ENCODE assay signal across 11 cellular contexts in the genomic region with DNA sequence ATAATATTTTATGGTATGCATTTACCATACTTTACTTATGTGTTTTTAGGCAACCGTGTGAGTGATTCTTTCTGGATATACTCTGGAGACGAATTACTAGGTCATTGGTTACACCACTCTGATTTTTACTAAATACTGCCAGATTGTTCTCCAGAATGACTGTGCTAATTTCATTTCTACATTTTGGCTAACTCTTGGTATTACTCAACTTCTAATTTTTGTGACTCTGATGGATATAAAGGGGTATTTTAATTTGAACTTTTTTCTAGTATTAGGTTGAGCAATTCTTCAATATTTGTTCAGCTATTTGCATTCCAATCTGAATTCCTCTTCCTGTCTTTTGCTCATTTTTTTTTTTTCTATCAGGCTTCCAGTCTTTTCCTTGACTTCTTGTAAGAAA.
DNase-seq lines count a peak whose midpoint lies in the region; ATAC-seq and TF ChIP-seq lines count a peak whose summit lies in the region.
"Had no signal": no experiment of that assay in that cellular context is flagged by ENCODE, and none has a peak within 500 bp of the region (broad histone marks: within the 10 kb centered on the region; RNA-seq: fewer than 3 reads in every experiment).

No MANE protein-coding gene starts in this region.

- no peak for TF ChIP-seq EP300 in gastroesophageal sphincter (IDR thresholded peaks at IDR 0.05)

- no peak overlapping the region for H3K4me3 Mint-ChIP-seq in activated CD8-positive, alpha-beta T cell treated with anti-CD3 and anti-CD28 coated beads for 36 hours
- no peak overlapping the region for H3K4me3 Mint-ChIP-seq in chondrocyte (ENCODE audit: unreplicated experiment)
- H3K4me3 Mint-ChIP-seq: neural progenitor cell had no signal

- H3K36me3 Mint-ChIP-seq in activated CD8-positive, alpha-beta T cell treated with anti-CD3 and anti-CD28 coated beads for 36 hours (ENCODE audit: low read depth), result no peaks in the 10 kb centered on the region
- H3K36me3 Mint-ChIP-seq in chondrocyte (ENCODE audit: low read depth), result no peaks in the 10 kb centered on the region
- H3K36me3 Mint-ChIP-seq: neural progenitor cell had no signal

- no peaks in the 10 kb centered on the region for H3K4me1 ChIP-seq in gastroesophageal sphincter
- no peaks in the 10 kb centered on the region for H3K4me1 ChIP-seq in osteoblast (ENCODE audit: insufficient read depth, low read length)
- H3K4me1 ChIP-seq: neural progenitor cell, SJSA1 had no signal

- CTCF ChIA-PET in activated CD8-positive, alpha-beta T cell treated with anti-CD3 and anti-CD28 coated beads for 36 hours (lab: Charles Lee), result no interaction called here

- H3K4me1 Mint-ChIP-seq in activated CD8-positive, alpha-beta T cell treated with anti-CD3 and anti-CD28 coated beads for 36 hours (ENCODE audit: low read depth), result no peaks in the 10 kb centered on the region
- peaks cover 8% of the 10 kb centered on the region for H3K4me1 Mint-ChIP-seq in chondrocyte (ENCODE audit: low read depth)
- H3K4me1 Mint-ChIP-seq: neural progenitor cell had no signal

- H3K27me3 Mint-ChIP-seq in activated CD8-positive, alpha-beta T cell treated with anti-CD3 and anti-CD28 coated beads for 36 hours, result no peaks in the 10 kb centered on the region
- H3K27me3 Mint-ChIP-seq in chondrocyte (ENCODE audit: low read depth), result no peaks in the 10 kb centered on the region

- H3K4me3 ChIP-seq in gastroesophageal sphincter (no peak overlapping the region), osteoblast (ENCODE audit: insufficient read depth, low read length) (no peak overlapping the region)
- H3K4me3 ChIP-seq: neural progenitor cell, SJSA1 had no signal

- no peak overlapping the region for H2AFZ ChIP-seq in osteoblast (ENCODE audit: low read length)
- H2AFZ ChIP-seq: neural progenitor cell had no signal

- ATAC-seq in GM21390 (IDR thresholded peaks at IDR 0.05; ENCODE audit: unreplicated experiment) (peak; percentile 75), HG03442 (IDR thresholded peaks at IDR 0.05; ENCODE audit: unreplicated experiment) (peak; percentile 93), gastroesophageal sphincter (peak; percentile 86)
- no peak for ATAC-seq in activated CD8-positive, alpha-beta T cell treated with anti-CD3 and anti-CD28 coated beads for 36 hours

- H4K20me1 ChIP-seq in osteoblast (ENCODE audit: insufficient read depth, low read length), result no peaks in the 10 kb centered on the region

- H3K4me2 ChIP-seq in osteoblast (ENCODE audit: insufficient read depth, low read length), result no peak overlapping the region
- H3K4me2 ChIP-seq: neural progenitor cell had no signal

- H3K27me3 ChIP-seq in gastroesophageal sphincter, result no peaks in the 10 kb centered on the region
- no peaks in the 10 kb centered on the region for H3K27me3 ChIP-seq in osteoblast (ENCODE audit: insufficient read depth, low read length)
- H3K27me3 ChIP-seq: neural progenitor cell, SJSA1 had no signal

- H3K36me3 ChIP-seq in gastroesophageal sphincter (no peaks in the 10 kb centered on the region), osteoblast (ENCODE audit: insufficient read depth, low read length) (no peaks in the 10 kb centered on the region)
- H3K36me3 ChIP-seq: neural progenitor cell, SJSA1 had no signal

- H3K9me3 Mint-ChIP-seq in activated CD8-positive, alpha-beta T cell treated with anti-CD3 and anti-CD28 coated beads for 36 hours, result no peaks in the 10 kb centered on the region
- no peaks in the 10 kb centered on the region for H3K9me3 Mint-ChIP-seq in chondrocyte (ENCODE audit: low read depth)
- H3K9me3 Mint-ChIP-seq: activated T-helper 2 cell treated with anti-CD3 and anti-CD28 coated beads, Interferon-gamma antibody, Interleukin-2, Interleukin-4, amounts not matched to agents 10 μg/mL and 5 μg/mL and 100 μg/mL, durations not matched to agents 14 hours and 24 hours and 36 hours; neural progenitor cell had no signal

- 42 to 54% methylated on average over 2 of the region's 2 CpGs for WGBS in gastroesophageal sphincter (ENCODE audit: low coverage in 1 of 2), 2 donors

- POLR2A ChIA-PET in activated CD8-positive, alpha-beta T cell treated with anti-CD3 and anti-CD28 coated beads for 36 hours (lab: Charles Lee), result no interaction called here

- intact Hi-C loops in activated CD8-positive, alpha-beta T cell treated with anti-CD3 and anti-CD28 coated beads for 36 hours (cut with micrococcal nuclease), result no loop called here

- no peaks in the 10 kb centered on the region for H3K79me2 ChIP-seq in osteoblast (ENCODE audit: insufficient read depth, low read length)

- H3K9me3 ChIP-seq in gastroesophageal sphincter, result no peaks in the 10 kb centered on the region
- no peaks in the 10 kb centered on the region for H3K9me3 ChIP-seq in osteoblast (ENCODE audit: low read depth, low read length)
- H3K9me3 ChIP-seq: SJSA1 had no signal

- H3K27ac Mint-ChIP-seq in activated CD8-positive, alpha-beta T cell treated with anti-CD3 and anti-CD28 coated beads for 36 hours, result no peak overlapping the region
- H3K27ac Mint-ChIP-seq in chondrocyte (ENCODE audit: unreplicated experiment), result no peak overlapping the region
- H3K27ac Mint-ChIP-seq: activated T-helper 2 cell treated with anti-CD3 and anti-CD28 coated beads, Interferon-gamma antibody, Interleukin-2, Interleukin-4, amounts not matched to agents 10 μg/mL and 5 μg/mL and 100 μg/mL, durations not matched to agents 14 hours and 24 hours and 36 hours; neural progenitor cell had no signal

- TF ChIP-seq CTCF in gastroesophageal sphincter (IDR thresholded peaks at IDR 0.05) (no peak), chondrocyte (IDR thresholded peaks at IDR 0.05) (no peak), osteoblast (IDR thresholded peaks at IDR 0.05; ENCODE audit: extremely low read depth, low read depth, low read length) (no peak)
- TF ChIP-seq CTCF in activated CD8-positive, alpha-beta T cell treated with anti-CD3 and anti-CD28 coated beads for 36 hours (IDR thresholded peaks at IDR 0.05), result no peak

- DNase-seq in GM04503 (ENCODE audit: low read depth), result peak; percentile 73
- DNase-seq in NCI-H524 treated with DMSO at 0.1 percent for 48 hours (lab: John Stamatoyannopoulos, UW), result no peak
- no peak for DNase-seq in activated CD8-positive, alpha-beta T cell treated with anti-CD3 and anti-CD28 coated beads for 36 hours
- DNase-seq in chondrocyte (ENCODE audit: low spot score), result no peak
- no peak for DNase-seq in osteoblast (ENCODE audit: insufficient read length, low spot score, missing footprints)

- H3K27ac ChIP-seq in gastroesophageal sphincter, result no peak overlapping the region
- H3K27ac ChIP-seq in osteoblast (ENCODE audit: low read depth, low read length), result no peak overlapping the region
- H3K27ac ChIP-seq: neural progenitor cell, SJSA1 had no signal

- no peak for TF ChIP-seq POLR2A in gastroesophageal sphincter (IDR thresholded peaks at IDR 0.05)
